In genomic region chr15:63986751-63987341, GRCh38 we compare ENCODE assay signal across 7 cellular contexts. TPM values are rescaled to one million over a fixed set of nuclear protein-coding genes. Genes with fewer than 3 reads are reported as not detected.
DNase-seq lines count a peak whose midpoint lies in the region; ATAC-seq and TF ChIP-seq lines count a peak whose summit lies in the region.

No MANE protein-coding gene starts in this region.

- H3F3A ChIP-seq in OCI-LY1 (ENCODE audit: insufficient read depth, low read length) = no peaks in the 10 kb centered on the region

- peak overlapping the region; percentile 26; the same call in 1 of the 2 replicates for H3K4me2 ChIP-seq in OCI-LY1 (ENCODE audit: low read length)

- no peak overlapping the region; the same call in 1 of the 2 replicates for H3K9ac ChIP-seq in OCI-LY1 (ENCODE audit: low read length)

- TF ChIP-seq CTCF in OCI-LY1 (IDR thresholded peaks at IDR 0.05; ENCODE audit: low read length) (0 out of 2 replicates have a peak, but pooled peaks have one; percentile 6), neural crest cell (conservative IDR thresholded peaks at IDR 0.05) (no peak)

- no peaks in the 10 kb centered on the region for H3K27me3 Mint-ChIP-seq in neural crest cell (ENCODE audit: low read depth)

- peaks cover 18% of the 10 kb centered on the region for H3K4me1 Mint-ChIP-seq in neural crest cell

- DNase-seq in neural crest cell (ENCODE audit: low read depth, low spot score) (no peak), NCI-H128 (lab: John Stamatoyannopoulos, UW; ENCODE audit: unreplicated experiment) (no peak), SJCRH30 (no peak)
- DNase-seq in stimulated activated naive CD4-positive, alpha-beta T cell treated with Interleukin-2 at 50 U/mL for 16 hours (lab: John Stamatoyannopoulos, UW) = no peak

- peak overlapping the region; percentile 81 for H3K27ac Mint-ChIP-seq in neural crest cell (ENCODE audit: unreplicated experiment)

- ATAC-seq in GM19025 (IDR thresholded peaks at IDR 0.05; ENCODE audit: low read depth, unreplicated experiment) = peak; percentile 69
- peak; percentile 64 for ATAC-seq in HG02840 (IDR thresholded peaks at IDR 0.05; ENCODE audit: low FRiP score, unreplicated experiment)

- H3K36me3 ChIP-seq in OCI-LY1 (ENCODE audit: insufficient read depth, low read length) (no peaks in the 10 kb centered on the region), SJCRH30 (no peaks in the 10 kb centered on the region)

- no peak overlapping the region for H2AFZ ChIP-seq in OCI-LY1 (ENCODE audit: low read length)

- H3K36me3 Mint-ChIP-seq in neural crest cell (ENCODE audit: low read depth) = no peaks in the 10 kb centered on the region

- no peaks in the 10 kb centered on the region for H4K20me1 ChIP-seq in OCI-LY1 (ENCODE audit: insufficient read depth, low read length)

- H3K27ac ChIP-seq in OCI-LY1 (ENCODE audit: low read depth, low read length, poor library complexity, severe bottlenecking) (peak overlapping the region; percentile 74), SJCRH30 (no peak overlapping the region)

- no peak overlapping the region for H3K4me3 ChIP-seq in OCI-LY1 (ENCODE audit: low read depth, low read length, poor library complexity, severe bottlenecking)
- H3K4me3 ChIP-seq in SJCRH30 = no peak overlapping the region

- H3K27me3 ChIP-seq in OCI-LY1 (ENCODE audit: insufficient read depth, low read length) (no peaks in the 10 kb centered on the region), SJCRH30 (no peaks in the 10 kb centered on the region)

- H3K79me2 ChIP-seq in OCI-LY1 (ENCODE audit: insufficient read depth, low read length) = no peaks in the 10 kb centered on the region

- no peaks in the 10 kb centered on the region for H3K9me3 ChIP-seq in OCI-LY1 (ENCODE audit: low read length)
- no peaks in the 10 kb centered on the region for H3K9me3 ChIP-seq in SJCRH30 (replicated peaks)

- H3K9me2 ChIP-seq in OCI-LY1 (ENCODE audit: low read depth, low read length) = no peaks in the 10 kb centered on the region

- H3K9me3 Mint-ChIP-seq in neural crest cell = no peaks in the 10 kb centered on the region

- H3K4me1 ChIP-seq in OCI-LY1 (ENCODE audit: insufficient read depth, low read length, severe bottlenecking) (peaks cover 63% of the 10 kb centered on the region), SJCRH30 (0 out of 2 replicates have a peak, but pooled peaks cover 3% of the 10 kb centered on the region)

- H3K4me3 Mint-ChIP-seq in neural crest cell = no peak overlapping the region

RNA-seq across cellular contexts. Expression of gene DAPK2, which starts 59.4 kb away (rescaled TPM):
- 8.5 and 8.8 TPM in 2 replicates for total RNA-seq in neural crest cell
- 0.23 and 0.85 TPM in 2 replicates for total RNA-seq in SJCRH30 (2014; rRNA removed; shearing (Covaris generic))
